ENCODE assay signal across 17 cellular contexts in genomic region chr1:77966291-77966690, GRCh38. TPM values are rescaled to one million over a fixed set of nuclear protein-coding genes. Genes with fewer than 3 reads are reported as not detected.
A peak's percentile ranks its signal among the peaks of the same experiment; 100 is the strongest.
DNase-seq lines count a peak whose midpoint lies in the region; ATAC-seq and TF ChIP-seq lines count a peak whose summit lies in the region.
"Had no signal": no experiment of that assay in that cellular context is flagged by ENCODE, and none has a peak within 500 bp of the region (broad histone marks: within the 10 kb centered on the region; RNA-seq: fewer than 3 reads in every experiment).

No MANE protein-coding gene starts in this region.

- in situ Hi-C loops in mammary epithelial cell (cut with MboI; ENCODE audit: low sequenced_read_pairs in 2 of 2): no loop called here

- TF ChIP-seq CTCF in MCF 10A (IDR thresholded peaks at IDR 0.05; ENCODE audit: unreplicated experiment) (no peak), mammary epithelial cell (conservative IDR thresholded peaks at IDR 0.05 in 1 of 2, IDR thresholded peaks at IDR 0.05 in 1 of 2; ENCODE audit: extremely low read depth in 1 of 2, insufficient read depth in 1 of 2, low read depth in 1 of 2, low read length in 2 of 2) (no peak), endothelial cell (IDR thresholded peaks at IDR 0.05; ENCODE audit: unreplicated experiment) (no peak), tibial artery (IDR thresholded peaks at IDR 0.05) (no peak)

- BruUV-seq in MCF 10A (replicated peaks; lab: Mats Ljungman, UMichigan) (no TSS peak), mammary epithelial cell (replicated peaks; lab: Mats Ljungman, UMichigan) (no TSS peak)

- H3K36me3 Mint-ChIP-seq in MCF 10A (ENCODE audit: insufficient read depth, unreplicated experiment) (peaks cover 98% of the 10 kb centered on the region), T-helper 17 cell (ENCODE audit: low read depth) (peaks cover 17% of the 10 kb centered on the region), endothelial cell (ENCODE audit: low read depth, unreplicated experiment) (peaks cover 46% of the 10 kb centered on the region)

- H3K27me3 Mint-ChIP-seq in MCF 10A (ENCODE audit: insufficient read depth, unreplicated experiment): no peaks in the 10 kb centered on the region
- H3K27me3 Mint-ChIP-seq in T-helper 17 cell: no peaks in the 10 kb centered on the region
- peaks cover 2% of the 10 kb centered on the region for H3K27me3 Mint-ChIP-seq in endothelial cell (ENCODE audit: unreplicated experiment)
- H3K27me3 Mint-ChIP-seq: IgD-negative memory B cell had no signal

- POLR2A ChIA-PET in MCF 10A (lab: Yijun Ruan, JAX): interaction anchor here (1.3 to 2.3 kb wide), 3 partner anchors 9 to 15 kb away, joined by 5 to 9 read pairs (median 5); partner anchors contain the start of gene FUBP1

- CTCF ChIA-PET in MCF 10A (lab: Yijun Ruan, JAX): interaction anchor here (0.6 to 1.2 kb wide), 3 partner anchors 64 to 267 kb away, joined by 3 to 8 read pairs (median 5); no protein-coding TSS in a partner anchor
- CTCF ChIA-PET in mammary epithelial cell (lab: Charles Lee; ENCODE audit: low non-redundant PET): no interaction called here

- H3K36me3 ChIP-seq in mammary epithelial cell (ENCODE audit: insufficient read depth, low read length) (peaks cover 77% of the 10 kb centered on the region), tibial artery (peaks cover 71 to 80% (median 78%) of the 10 kb centered on the region in 3 donors)

- H4K20me1 ChIP-seq in mammary epithelial cell (ENCODE audit: insufficient read depth, low read length): peaks cover 5% of the 10 kb centered on the region

- no peaks in the 10 kb centered on the region for H3K9me3 Mint-ChIP-seq in MCF 10A (ENCODE audit: unreplicated experiment)
- no peaks in the 10 kb centered on the region for H3K9me3 Mint-ChIP-seq in endothelial cell (ENCODE audit: unreplicated experiment)
- H3K9me3 Mint-ChIP-seq: IgD-negative memory B cell had no signal

- H3K4me1 ChIP-seq in mammary epithelial cell (ENCODE audit: insufficient read depth, low read length) (no peaks in the 10 kb centered on the region), tibial artery (peaks cover 0 to 27% (median 6%) of the 10 kb centered on the region in 4 donors)

- DNase-seq in MCF 10A (ENCODE audit: unreplicated experiment) (no peak), mammary epithelial cell (no peak), T-helper 17 cell (no peak), endothelial cell (ENCODE audit: low spot score) (no peak), tibial artery (no peak), NCI-H2227 (lab: John Stamatoyannopoulos, UW; ENCODE audit: unreplicated experiment) (no peak)
- DNase-seq: COR-L47, foreskin keratinocyte, left cardiac atrium, NCI-H2029 treated with DMSO at 0.1 percent for 48 hours, NCI-H510A treated with DMSO at 0.1 percent for 48 hours, nucleus accumbens, SHP77 treated with DMSO at 0.1 percent for 48 hours had no signal

- ATAC-seq in T-helper 17 cell (no peak), HG02840 (IDR thresholded peaks at IDR 0.05; ENCODE audit: low FRiP score, unreplicated experiment) (no peak)
- ATAC-seq: foreskin keratinocyte, left cardiac atrium, sciatic nerve had no signal

- H3K27ac ChIP-seq in mammary epithelial cell (ENCODE audit: insufficient read depth, low read depth, low read length): no peak overlapping the region
- H3K27ac ChIP-seq in tibial artery: no peak overlapping the region
- H3K27ac ChIP-seq: coronary artery, foreskin keratinocyte had no signal

- dilution Hi-C loops in mammary epithelial cell (cut with HindIII; ENCODE audit: low sequenced_read_pairs): no loop called here

- 81% methylated on average over 3 of the region's 3 CpGs for WGBS in mammary epithelial cell (ENCODE audit: low coverage, missing lambda C conversion rate)

- H3K79me2 ChIP-seq in mammary epithelial cell (ENCODE audit: insufficient read depth, low read length): peaks cover 82% of the 10 kb centered on the region

- no peak overlapping the region for H3K4me3 ChIP-seq in mammary epithelial cell (replicated peaks in 1 of 3; ENCODE audit: insufficient read depth in 1 of 3, low read depth in 2 of 3, low read length in 3 of 3)
- H3K4me3 ChIP-seq in tibial artery: no peak overlapping the region
- H3K4me3 ChIP-seq: coronary artery had no signal

- H3K27ac Mint-ChIP-seq in MCF 10A (ENCODE audit: low read depth, unreplicated experiment): peak overlapping the region; percentile 42
- H3K27ac Mint-ChIP-seq in T-helper 17 cell: peak overlapping the region; percentile 82
- no peak overlapping the region for H3K27ac Mint-ChIP-seq in endothelial cell (ENCODE audit: unreplicated experiment)

- no peak overlapping the region for H2AFZ ChIP-seq in mammary epithelial cell (ENCODE audit: low read depth, low read length)

- no peak overlapping the region for H3K4me2 ChIP-seq in mammary epithelial cell (ENCODE audit: insufficient read depth, low read depth, low read length)

- H3K9ac ChIP-seq in mammary epithelial cell (ENCODE audit: insufficient read depth, low read length): no peak overlapping the region

- H3K4me1 Mint-ChIP-seq in MCF 10A (ENCODE audit: insufficient read depth, unreplicated experiment): peaks cover 10% of the 10 kb centered on the region
- H3K4me1 Mint-ChIP-seq in T-helper 17 cell: peaks cover 25% of the 10 kb centered on the region
- H3K4me1 Mint-ChIP-seq in endothelial cell (ENCODE audit: unreplicated experiment): no peaks in the 10 kb centered on the region

- intact Hi-C loops in MCF 10A (cut with micrococcal nuclease) (no loop called here), mammary epithelial cell (cut with micrococcal nuclease) (no loop called here), tibial artery (cut with DNase I; ENCODE audit: low total_unique reads) (no loop called here)

- H3K9me3 ChIP-seq in mammary epithelial cell (replicated peaks; ENCODE audit: insufficient read depth, low read length) (no peaks in the 10 kb centered on the region), T-helper 17 cell (ENCODE audit: control insufficient read depth, low read length, poor library complexity, severe bottlenecking) (no peaks in the 10 kb centered on the region), tibial artery (no peaks in the 10 kb centered on the region)

- H3K27me3 ChIP-seq in mammary epithelial cell (ENCODE audit: insufficient read depth, low read length) (no peaks in the 10 kb centered on the region), tibial artery (no peaks in the 10 kb centered on the region)
- H3K27me3 ChIP-seq: foreskin keratinocyte had no signal

- H3K4me3 Mint-ChIP-seq in MCF 10A (ENCODE audit: unreplicated experiment) (no peak overlapping the region), T-helper 17 cell (peak overlapping the region; percentile 70), endothelial cell (ENCODE audit: unreplicated experiment) (peak overlapping the region; percentile 6)

RNA-seq across cellular contexts. Expression of gene FUBP1, which starts 12.6 kb away (rescaled TPM):
- total RNA-seq in MCF 10A (2022): 156 and 169 TPM in 2 replicates
- total RNA-seq in mammary epithelial cell: 100 to 1,000 TPM in 1 of 2 donors, 10 to 100 TPM in 1; 85.9 to 113 TPM
- 85.4 TPM for polyA plus RNA-seq in mammary epithelial cell
- polyA minus RNA-seq in mammary epithelial cell: 82.6 TPM
- total RNA-seq in T-helper 17 cell: 100 to 1,000 TPM; 227 to 253 TPM
- total RNA-seq in endothelial cell (ENCODE audit: unreplicated experiment): 148 TPM

RNA-seq across cellular contexts. Expression of gene DNAJB4, which starts 38.4 kb away (rescaled TPM):
- total RNA-seq in MCF 10A (2022) (28.5 and 33.5 TPM in 2 replicates), mammary epithelial cell (10 to 100 TPM; 15.6 to 25.3 TPM), T-helper 17 cell (10 to 100 TPM; 15.2 to 20.8 TPM), endothelial cell (ENCODE audit: unreplicated experiment) (22.1 TPM)
- 6.2 TPM for polyA plus RNA-seq in mammary epithelial cell
- 7.1 TPM for polyA minus RNA-seq in mammary epithelial cell
